Comparison of ENCODE assay signal across 1 cellular context in the genomic region with DNA sequence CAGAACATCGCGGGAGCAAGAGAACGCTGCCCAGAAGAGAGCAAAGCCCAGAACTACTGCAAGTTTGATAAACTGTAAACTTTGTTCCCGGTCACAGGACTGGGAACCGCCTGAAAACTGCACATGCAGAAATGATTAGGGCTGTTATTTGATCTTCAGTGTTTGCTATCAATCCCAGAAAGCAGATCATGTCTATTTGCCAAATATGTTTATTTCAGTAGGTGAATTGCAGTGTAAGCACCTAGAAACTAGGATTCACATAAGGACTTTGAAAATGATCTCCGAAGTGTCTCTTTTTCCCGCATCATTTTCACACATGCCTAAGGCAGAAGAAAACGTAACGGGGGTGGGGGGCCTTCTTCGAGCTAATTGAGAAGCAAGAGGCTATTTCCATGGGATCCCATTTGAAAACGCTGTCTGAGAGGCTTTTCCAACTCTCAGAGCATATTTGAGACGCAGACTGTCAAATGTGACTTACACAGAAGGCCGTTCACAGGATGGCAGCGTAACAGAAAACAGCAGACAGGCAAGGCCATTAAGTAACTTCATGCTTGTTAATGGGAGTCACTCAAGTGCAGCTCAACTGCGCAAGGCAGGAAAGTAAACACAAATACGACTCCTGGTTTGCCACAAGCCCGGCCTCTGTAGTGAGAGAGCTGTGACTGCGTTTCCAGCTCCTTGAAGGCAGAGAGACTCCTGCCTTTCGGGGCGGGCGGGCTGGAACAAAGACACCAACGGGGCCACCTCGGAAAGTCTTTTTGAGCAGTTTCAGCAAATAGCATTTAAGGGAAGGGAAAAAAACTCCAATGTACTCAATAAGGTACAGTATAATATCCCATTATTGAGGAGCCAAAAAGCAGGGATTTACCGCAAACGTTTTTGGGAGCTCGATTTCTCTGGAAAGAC.
TF ChIP-seq lines count a peak whose summit lies in the region.

No MANE protein-coding gene starts in this region.

TF ChIP-seq in HepG2, 621 proteins besides CTCF, POLR2A, EP300 and RAD21 (continued from another document and continues in another):
- TF ChIP-seq ZUFSP (CRISPR knock-in tag; IDR thresholded peaks at IDR 0.05; ENCODE audit: borderline replicate concordance) (no peak), JARID2 (CRISPR knock-in tag; IDR thresholded peaks at IDR 0.05; ENCODE audit: insufficient replicate concordance) (no peak), KDM2A (CRISPR knock-in tag; IDR thresholded peaks at IDR 0.05; ENCODE audit: borderline replicate concordance, low read depth) (peak; percentile 87; the same call in 1 of the 2 replicates), TRAFD1 (CRISPR knock-in tag; IDR thresholded peaks at IDR 0.05; ENCODE audit: borderline replicate concordance) (no peak), TRIM24 (CRISPR knock-in tag; IDR thresholded peaks at IDR 0.05) (no peak), STAG1 (CRISPR knock-in tag; IDR thresholded peaks at IDR 0.05) (peak; percentile 42; the same call in 1 of the 2 replicates), FOXJ3 (CRISPR knock-in tag; IDR thresholded peaks at IDR 0.05; ENCODE audit: borderline replicate concordance) (peak; percentile 49), TCF12 (IDR thresholded peaks at IDR 0.05) (no peak), TCF12 (CRISPR knock-in tag; IDR thresholded peaks at IDR 0.05) (no peak; the same call in 1 of the 2 replicates), WIZ (CRISPR knock-in tag; IDR thresholded peaks at IDR 0.05) (no peak), BHLHE40 (IDR thresholded peaks at IDR 0.05; ENCODE audit: low read length) (peak; percentile 29; the same call in 1 of the 2 replicates), SMARCC2 (IDR thresholded peaks at IDR 0.05) (no peak), RFX3 (CRISPR knock-in tag; IDR thresholded peaks at IDR 0.05) (no peak), ZNF839 (CRISPR knock-in tag; IDR thresholded peaks at IDR 0.05; ENCODE audit: borderline replicate concordance) (no peak), ZBTB44 (CRISPR knock-in tag; IDR thresholded peaks at IDR 0.05) (no peak), HNF4G (IDR thresholded peaks at IDR 0.05; ENCODE audit: borderline replicate concordance, low read depth, low read length) (peak; percentile 56; the same call in 1 of the 2 replicates), HNF4G (CRISPR knock-in tag; IDR thresholded peaks at IDR 0.05; ENCODE audit: borderline replicate concordance, low read depth) (peak; percentile 53; the same call in 1 of the 2 replicates), ZNF333 (CRISPR knock-in tag; IDR thresholded peaks at IDR 0.05; ENCODE audit: borderline replicate concordance) (no peak), SRF (IDR thresholded peaks at IDR 0.05; ENCODE audit: low read depth, low read length) (no peak), SUZ12 (IDR thresholded peaks at IDR 0.05; ENCODE audit: low read depth, low read length) (no peak), FOSL2 (CRISPR knock-in tag; IDR thresholded peaks at IDR 0.05) (peak; percentile 85), CREBL2 (CRISPR knock-in tag; IDR thresholded peaks at IDR 0.05; ENCODE audit: borderline replicate concordance) (0 out of 2 replicates have a peak, but pooled peaks have one; percentile 42), KDM6A (CRISPR knock-in tag; IDR thresholded peaks at IDR 0.05; ENCODE audit: low read depth) (no peak; the same call in 1 of the 2 replicates), ZNF235 (CRISPR knock-in tag; IDR thresholded peaks at IDR 0.05; ENCODE audit: borderline replicate concordance) (no peak), KAT8 (CRISPR knock-in tag; IDR thresholded peaks at IDR 0.05) (peak; percentile 84), PRPF4 (IDR thresholded peaks at IDR 0.05; ENCODE audit: low read depth, low read length, poor library complexity, severe bottlenecking) (no peak), SIX4 (CRISPR knock-in tag; IDR thresholded peaks at IDR 0.05) (peak; percentile 49), ZBTB38 (CRISPR knock-in tag; IDR thresholded peaks at IDR 0.05) (peak; percentile 89), XRCC5 (optimal IDR thresholded peaks at IDR 0.05; ENCODE audit: low read length) (peak; percentile 93), NFKB2 (CRISPR knock-in tag; IDR thresholded peaks at IDR 0.05; ENCODE audit: borderline replicate concordance) (peak; percentile 71; the same call in 1 of the 2 replicates), ZNF605 (CRISPR knock-in tag; IDR thresholded peaks at IDR 0.05) (peak; percentile 95), ZFY (CRISPR knock-in tag; IDR thresholded peaks at IDR 0.05) (peak; percentile 67), ZNF761 (CRISPR knock-in tag; conservative IDR thresholded peaks at IDR 0.05) (no peak), NR2F6 (IDR thresholded peaks at IDR 0.05) (peak; percentile 6), NR2F6 (CRISPR knock-in tag; IDR thresholded peaks at IDR 0.05) (peak; percentile 34; the same call in 1 of the 2 replicates), TAF15 (IDR thresholded peaks at IDR 0.05; ENCODE audit: low read depth, low read length, poor library complexity, severe bottlenecking) (no peak), REST (IDR thresholded peaks at IDR 0.05; ENCODE audit: borderline replicate concordance in 1 of 2, low read depth in 1 of 2, low read length in 2 of 2) (0 out of 4 replicates have a peak, but pooled peaks of 1 of the 2 experiments have one; percentile 19), ZNF225 (CRISPR knock-in tag; IDR thresholded peaks at IDR 0.05) (peak; percentile 82; the same call in 1 of the 2 replicates)
- TF ChIP-seq, protein P1, sequence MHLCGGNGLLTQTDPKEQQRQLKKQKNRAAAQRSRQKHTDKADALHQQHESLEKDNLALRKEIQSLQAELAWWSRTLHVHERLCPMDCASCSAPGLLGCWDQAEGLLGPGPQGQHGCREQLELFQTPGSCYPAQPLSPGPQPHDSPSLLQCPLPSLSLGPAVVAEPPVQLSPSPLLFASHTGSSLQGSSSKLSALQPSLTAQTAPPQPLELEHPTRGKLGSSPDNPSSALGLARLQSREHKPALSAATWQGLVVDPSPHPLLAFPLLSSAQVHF (CRISPR knock-in tag; IDR thresholded peaks at IDR 0.05): 0 out of 2 replicates have a peak, but pooled peaks have one; percentile 40
- TF ChIP-seq, protein P2, sequence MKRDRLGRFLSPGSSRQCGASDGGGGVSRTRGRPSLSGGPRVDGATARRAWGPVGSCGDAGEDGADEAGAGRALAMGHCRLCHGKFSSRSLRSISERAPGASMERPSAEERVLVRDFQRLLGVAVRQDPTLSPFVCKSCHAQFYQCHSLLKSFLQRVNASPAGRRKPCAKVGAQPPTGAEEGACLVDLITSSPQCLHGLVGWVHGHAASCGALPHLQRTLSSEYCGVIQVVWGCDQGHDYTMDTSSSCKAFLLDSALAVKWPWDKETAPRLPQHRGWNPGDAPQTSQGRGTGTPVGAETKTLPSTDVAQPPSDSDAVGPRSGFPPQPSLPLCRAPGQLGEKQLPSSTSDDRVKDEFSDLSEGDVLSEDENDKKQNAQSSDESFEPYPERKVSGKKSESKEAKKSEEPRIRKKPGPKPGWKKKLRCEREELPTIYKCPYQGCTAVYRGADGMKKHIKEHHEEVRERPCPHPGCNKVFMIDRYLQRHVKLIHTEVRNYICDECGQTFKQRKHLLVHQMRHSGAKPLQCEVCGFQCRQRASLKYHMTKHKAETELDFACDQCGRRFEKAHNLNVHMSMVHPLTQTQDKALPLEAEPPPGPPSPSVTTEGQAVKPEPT (CRISPR knock-in tag; IDR thresholded peaks at IDR 0.05; ENCODE audit: low read depth): peak; percentile 78
- TF ChIP-seq, protein P3, sequence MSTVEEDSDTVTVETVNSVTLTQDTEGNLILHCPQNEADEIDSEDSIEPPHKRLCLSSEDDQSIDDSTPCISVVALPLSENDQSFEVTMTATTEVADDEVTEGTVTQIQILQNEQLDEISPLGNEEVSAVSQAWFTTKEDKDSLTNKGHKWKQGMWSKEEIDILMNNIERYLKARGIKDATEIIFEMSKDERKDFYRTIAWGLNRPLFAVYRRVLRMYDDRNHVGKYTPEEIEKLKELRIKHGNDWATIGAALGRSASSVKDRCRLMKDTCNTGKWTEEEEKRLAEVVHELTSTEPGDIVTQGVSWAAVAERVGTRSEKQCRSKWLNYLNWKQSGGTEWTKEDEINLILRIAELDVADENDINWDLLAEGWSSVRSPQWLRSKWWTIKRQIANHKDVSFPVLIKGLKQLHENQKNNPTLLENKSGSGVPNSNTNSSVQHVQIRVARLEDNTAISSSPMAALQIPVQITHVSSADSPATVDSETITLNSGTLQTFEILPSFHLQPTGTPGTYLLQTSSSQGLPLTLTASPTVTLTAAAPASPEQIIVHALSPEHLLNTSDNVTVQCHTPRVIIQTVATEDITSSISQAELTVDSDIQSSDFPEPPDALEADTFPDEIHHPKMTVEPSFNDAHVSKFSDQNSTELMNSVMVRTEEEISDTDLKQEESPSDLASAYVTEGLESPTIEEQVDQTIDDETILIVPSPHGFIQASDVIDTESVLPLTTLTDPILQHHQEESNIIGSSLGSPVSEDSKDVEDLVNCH (CRISPR knock-in tag; IDR thresholded peaks at IDR 0.05): no peak
- TF ChIP-seq, protein P4, sequence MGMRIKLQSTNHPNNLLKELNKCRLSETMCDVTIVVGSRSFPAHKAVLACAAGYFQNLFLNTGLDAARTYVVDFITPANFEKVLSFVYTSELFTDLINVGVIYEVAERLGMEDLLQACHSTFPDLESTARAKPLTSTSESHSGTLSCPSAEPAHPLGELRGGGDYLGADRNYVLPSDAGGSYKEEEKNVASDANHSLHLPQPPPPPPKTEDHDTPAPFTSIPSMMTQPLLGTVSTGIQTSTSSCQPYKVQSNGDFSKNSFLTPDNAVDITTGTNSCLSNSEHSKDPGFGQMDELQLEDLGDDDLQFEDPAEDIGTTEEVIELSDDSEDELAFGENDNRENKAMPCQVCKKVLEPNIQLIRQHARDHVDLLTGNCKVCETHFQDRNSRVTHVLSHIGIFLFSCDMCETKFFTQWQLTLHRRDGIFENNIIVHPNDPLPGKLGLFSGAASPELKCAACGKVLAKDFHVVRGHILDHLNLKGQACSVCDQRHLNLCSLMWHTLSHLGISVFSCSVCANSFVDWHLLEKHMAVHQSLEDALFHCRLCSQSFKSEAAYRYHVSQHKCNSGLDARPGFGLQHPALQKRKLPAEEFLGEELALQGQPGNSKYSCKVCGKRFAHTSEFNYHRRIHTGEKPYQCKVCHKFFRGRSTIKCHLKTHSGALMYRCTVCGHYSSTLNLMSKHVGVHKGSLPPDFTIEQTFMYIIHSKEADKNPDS (CRISPR knock-in tag; IDR thresholded peaks at IDR 0.05): peak; percentile 92
